10 cellular contexts compared by ENCODE assay signal in genomic region chr16:84608281-84608680, GRCh38. TPM values are rescaled to one million over a fixed set of nuclear protein-coding genes. Genes with fewer than 3 reads are reported as not detected.
DNase-seq lines count a peak whose midpoint lies in the region; ATAC-seq, FAIRE-seq and TF ChIP-seq lines count a peak whose summit lies in the region.
"Had no signal": no experiment of that assay in that cellular context is flagged by ENCODE, and none has a peak within 500 bp of the region (broad histone marks: within the 10 kb centered on the region; RNA-seq: fewer than 3 reads in every experiment).

No MANE protein-coding gene starts in this region.

- H3K4me3 Mint-ChIP-seq in activated CD4-positive, alpha-beta memory T cell treated with anti-CD3 and anti-CD28 coated beads for 36 hours: peak overlapping the region; percentile 46
- H3K4me3 Mint-ChIP-seq in mesothelial cell of epicardium: no peak overlapping the region

- no peaks in the 10 kb centered on the region for H3K27me3 ChIP-seq in BLaER1
- H3K27me3 ChIP-seq: breast epithelium had no signal

- no peak overlapping the region for H3K27ac ChIP-seq in BLaER1
- H3K27ac ChIP-seq: breast epithelium had no signal

- peak overlapping the region; percentile 83 for H3K27ac Mint-ChIP-seq in activated CD4-positive, alpha-beta memory T cell treated with anti-CD3 and anti-CD28 coated beads for 36 hours
- peak overlapping the region; percentile 5 for H3K27ac Mint-ChIP-seq in mesothelial cell of epicardium

- H3K36me3 ChIP-seq in BLaER1: no peaks in the 10 kb centered on the region; the same call in 1 of the 2 replicates
- H3K36me3 ChIP-seq: breast epithelium had no signal

- no peaks in the 10 kb centered on the region for H3K27me3 Mint-ChIP-seq in activated CD4-positive, alpha-beta memory T cell treated with anti-CD3 and anti-CD28 coated beads for 36 hours
- no peaks in the 10 kb centered on the region for H3K27me3 Mint-ChIP-seq in mesothelial cell of epicardium (ENCODE audit: low read depth)

- POLR2A ChIA-PET in activated CD4-positive, alpha-beta memory T cell treated with anti-CD3 and anti-CD28 coated beads for 36 hours (lab: Charles Lee): interaction anchor here (0.7 to 2.1 kb wide), 3 partner anchors 8 to 10 kb away, joined by 3 to 10 read pairs (median 7); no protein-coding TSS in a partner anchor

- H3K4me2 ChIP-seq in BLaER1: peak overlapping the region; percentile 81

- H3K4me1 ChIP-seq in BLaER1: peaks cover 79% of the 10 kb centered on the region
- H3K4me1 ChIP-seq: breast epithelium had no signal

- H3K9me3 Mint-ChIP-seq in activated CD4-positive, alpha-beta memory T cell treated with anti-CD3 and anti-CD28 coated beads for 36 hours: peaks cover 7% of the 10 kb centered on the region
- no peaks in the 10 kb centered on the region for H3K9me3 Mint-ChIP-seq in mesothelial cell of epicardium

- H3K9me3 ChIP-seq in BLaER1: peaks cover 9% of the 10 kb centered on the region; the same call in 1 of the 2 replicates
- H3K9me3 ChIP-seq: breast epithelium had no signal

- CTCF ChIA-PET in activated CD4-positive, alpha-beta memory T cell treated with anti-CD3 and anti-CD28 coated beads for 36 hours (lab: Charles Lee): interaction anchor here (0.8 to 1.4 kb wide), 8 partner anchors 8 to 102 kb away, joined by 3 to 13 read pairs (median 3); no protein-coding TSS in a partner anchor

- peaks cover 62% of the 10 kb centered on the region for H3K36me3 Mint-ChIP-seq in activated CD4-positive, alpha-beta memory T cell treated with anti-CD3 and anti-CD28 coated beads for 36 hours
- peaks cover 15% of the 10 kb centered on the region for H3K36me3 Mint-ChIP-seq in mesothelial cell of epicardium

- DNase-seq in GM19239 (ENCODE audit: insufficient read length, low spot score) (no peak), mesothelial cell of epicardium (ENCODE audit: low spot score in 2 of 2, unreplicated experiment in 2 of 2) (no peak), AML-193 (lab: John Stamatoyannopoulos, UW) (no peak), omental fat pad (ENCODE audit: low spot score) (no peak), ecto neural progenitor cell (ENCODE audit: low spot score) (no peak)
- peak; percentile 67 for DNase-seq in activated CD4-positive, alpha-beta memory T cell treated with anti-CD3 and anti-CD28 coated beads for 36 hours
- DNase-seq: stimulated activated CD4-positive, alpha-beta T cell treated with anti-CD3 and anti-CD28 coated beads, Interleukin-4, amount 100 ng/mL, for 4 hours had no signal

- FAIRE-seq in GM19239 (lab: Jason Lieb, UNC): peak; percentile 44

- no peak overlapping the region for H3K9ac ChIP-seq in BLaER1

- no peak for TF ChIP-seq CTCF in mesothelial cell of epicardium (IDR thresholded peaks at IDR 0.05; ENCODE audit: unreplicated experiment)
- TF ChIP-seq CTCF in omental fat pad (IDR thresholded peaks at IDR 0.05): no peak

- no peak overlapping the region for H3K4me3 ChIP-seq in BLaER1
- H3K4me3 ChIP-seq: breast epithelium had no signal

- ATAC-seq in omental fat pad (ENCODE audit: low FRiP score) (no peak), HG03378 (IDR thresholded peaks at IDR 0.05; ENCODE audit: unreplicated experiment) (no peak)

- peaks cover 91% of the 10 kb centered on the region for H3K4me1 Mint-ChIP-seq in activated CD4-positive, alpha-beta memory T cell treated with anti-CD3 and anti-CD28 coated beads for 36 hours (ENCODE audit: low read depth)
- H3K4me1 Mint-ChIP-seq in mesothelial cell of epicardium: peaks cover 23% of the 10 kb centered on the region

- intact Hi-C loops in activated CD4-positive, alpha-beta memory T cell treated with anti-CD3 and anti-CD28 coated beads for 36 hours (cut with micrococcal nuclease): loop anchor here (1.0 kb wide), 1 partner anchor 8 kb away; no protein-coding TSS in a partner anchor

- peaks cover 10% of the 10 kb centered on the region; the same call in 1 of the 2 replicates for H4K20me1 ChIP-seq in BLaER1

RNA-seq across cellular contexts. Expression of gene COTL1, which starts 9.6 kb away (rescaled TPM):
- 100 to 1,000 TPM; 358 to 364 TPM for total RNA-seq in activated CD4-positive, alpha-beta memory T cell treated with anti-CD3 and anti-CD28 coated beads for 36 hours
- total RNA-seq in mesothelial cell of epicardium: 106 to 116 TPM (median 106 TPM) in 3 replicates
- total RNA-seq in omental fat pad: 10 to 100 TPM; 55.3 to 95.1 (median 78.4) TPM

RNA-seq across cellular contexts. Expression of gene KLHL36, which starts 40.0 kb away (rescaled TPM):
- 10 to 100 TPM; 56.1 to 56.8 TPM for total RNA-seq in activated CD4-positive, alpha-beta memory T cell treated with anti-CD3 and anti-CD28 coated beads for 36 hours
- total RNA-seq in mesothelial cell of epicardium (44.9 to 51.6 TPM (median 46.9 TPM) in 3 replicates), omental fat pad (10 to 100 TPM; 60.0 to 72.2 (median 65.8) TPM)
